ENCODE assay signal across 1 cellular context in the genomic region with DNA sequence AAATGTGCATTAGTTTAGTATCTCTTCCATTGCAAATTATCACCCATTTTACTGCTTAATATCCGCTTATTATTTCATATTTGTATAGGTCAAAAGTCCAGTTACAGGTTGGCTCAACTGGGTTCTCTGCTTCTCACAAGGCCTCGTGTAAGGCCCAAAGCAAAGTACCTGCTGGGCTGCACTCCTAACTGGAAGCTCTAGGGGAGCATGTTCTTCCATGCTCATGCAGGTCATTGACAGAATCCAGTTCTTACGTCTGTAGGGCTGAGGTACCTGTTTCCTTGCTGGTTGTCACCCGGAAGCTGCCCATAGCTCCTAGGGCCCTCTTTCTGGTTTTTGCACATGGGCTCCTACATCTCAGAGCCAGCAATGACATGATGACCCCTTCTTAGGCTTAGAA.
TF ChIP-seq lines count a peak whose summit lies in the region.

No MANE protein-coding gene starts in this region.

TF ChIP-seq in H1, 55 proteins besides CTCF, POLR2A, EP300 and RAD21 (continued from another document):
- TF ChIP-seq, protein P1, sequence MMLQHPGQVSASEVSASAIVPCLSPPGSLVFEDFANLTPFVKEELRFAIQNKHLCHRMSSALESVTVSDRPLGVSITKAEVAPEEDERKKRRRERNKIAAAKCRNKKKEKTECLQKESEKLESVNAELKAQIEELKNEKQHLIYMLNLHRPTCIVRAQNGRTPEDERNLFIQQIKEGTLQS (IDR thresholded peaks at IDR 0.05; ENCODE audit: insufficient read depth, low read depth, low read length) = no peak
- no peak for TF ChIP-seq POU5F1 (IDR thresholded peaks at IDR 0.05; ENCODE audit: low read depth, low read length)
- no peak for TF ChIP-seq POLR2AphosphoS5 (IDR thresholded peaks at IDR 0.05; ENCODE audit: low read depth, low read length)
- no peak for TF ChIP-seq SIN3A (conservative IDR thresholded peaks at IDR 0.05 in 1 of 2, IDR thresholded peaks at IDR 0.05 in 1 of 2; ENCODE audit: low read depth in 1 of 2, low read length in 2 of 2)
- no peak for TF ChIP-seq ZNF274 (IDR thresholded peaks at IDR 0.05; ENCODE audit: borderline replicate concordance, extremely low read depth, low read length)
- TF ChIP-seq ASH2L (IDR thresholded peaks at IDR 0.05; ENCODE audit: low read length) = no peak
